In the genomic region with DNA sequence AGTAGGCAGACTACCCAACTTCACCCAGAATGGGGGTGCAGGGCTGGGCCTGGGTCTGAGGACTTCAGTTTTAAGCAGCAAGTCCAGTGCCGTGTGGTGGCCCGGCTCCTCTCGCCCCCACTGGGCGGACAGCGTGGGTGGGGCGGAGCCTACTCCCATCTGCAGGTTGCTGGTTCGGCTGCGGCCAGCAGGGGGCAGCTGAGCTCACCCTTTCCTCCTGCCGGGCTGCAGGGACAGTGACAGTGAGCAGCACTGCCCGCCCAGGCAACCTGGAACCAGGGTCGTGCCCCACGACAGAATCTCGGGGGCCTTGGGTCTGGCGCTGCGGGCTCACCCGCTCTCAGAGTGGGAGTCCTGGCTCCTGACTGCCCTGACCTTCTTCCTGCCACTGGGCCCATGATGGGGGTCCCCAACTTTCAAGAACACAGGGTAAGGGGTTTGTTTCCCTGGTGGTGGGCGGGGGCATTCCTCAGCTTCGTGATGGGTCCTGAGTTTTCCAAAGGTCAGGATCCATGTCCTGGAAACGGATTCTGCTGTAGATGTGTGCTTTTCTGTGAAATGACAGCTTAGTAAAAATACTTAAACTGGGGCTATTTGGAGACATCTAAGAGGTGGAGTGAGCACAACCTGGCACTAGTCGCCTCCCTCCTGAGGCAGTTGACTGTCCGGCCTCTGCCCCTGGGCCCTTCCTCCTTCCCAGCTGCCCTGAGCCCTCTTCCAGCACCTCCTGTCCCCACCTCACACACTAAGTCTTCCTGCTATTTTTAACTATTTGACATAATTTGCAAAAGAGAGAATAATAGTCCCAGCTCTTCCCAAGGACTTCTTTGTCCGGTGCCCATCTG, we compare ENCODE assay signal across 8 cellular contexts. TPM values are rescaled to one million over a fixed set of nuclear protein-coding genes. Genes with fewer than 3 reads are reported as not detected.
DNase-seq lines count a peak whose midpoint lies in the region; ATAC-seq and TF ChIP-seq lines count a peak whose summit lies in the region.

No MANE protein-coding gene starts in this region.

- peaks cover 0 to 2% (median 0%) of the 10 kb centered on the region in 11 donors for H3K9me3 Mint-ChIP-seq in naive thymus-derived CD4-positive, alpha-beta T cell
- no peaks in the 10 kb centered on the region for H3K9me3 Mint-ChIP-seq in stimulated activated memory B cell treated with anti-CD40 and anti-IgM and Interleukin-4, amounts not matched to agents 10 μg/mL and 1 μg/mL and 100 μg/mL, for 72 hours

- H2AFZ ChIP-seq in OCI-LY7 (ENCODE audit: low read length) = peak overlapping the region; percentile 18; the same call in 1 of the 2 replicates

- peaks cover 70% of the 10 kb centered on the region for H3K4me1 ChIP-seq in OCI-LY7 (ENCODE audit: insufficient read depth, low read length, poor library complexity, severe bottlenecking)
- peaks cover 36 to 46% of the 10 kb centered on the region in 2 donors for H3K4me1 ChIP-seq in naive thymus-derived CD4-positive, alpha-beta T cell (ENCODE audit: control insufficient read depth in 2 of 2, insufficient read depth in 2 of 2, low read length in 2 of 2)

- peak overlapping the region; percentile 92 to 100 (median 97) for H3K4me3 Mint-ChIP-seq in naive thymus-derived CD4-positive, alpha-beta T cell
- H3K4me3 Mint-ChIP-seq in stimulated activated memory B cell treated with anti-CD40 and anti-IgM and Interleukin-4, amounts not matched to agents 10 μg/mL and 1 μg/mL and 100 μg/mL, for 72 hours = peak overlapping the region; percentile 73

- H3K27ac ChIP-seq in OCI-LY7 (ENCODE audit: low read depth, low read length, poor library complexity, severe bottlenecking) = peak overlapping the region; percentile 97
- H3K27ac ChIP-seq in naive thymus-derived CD4-positive, alpha-beta T cell (ENCODE audit: low read depth, low read length) = peak overlapping the region; percentile 98

- no peaks in the 10 kb centered on the region for H3K27me3 Mint-ChIP-seq in naive thymus-derived CD4-positive, alpha-beta T cell
- H3K27me3 Mint-ChIP-seq in stimulated activated memory B cell treated with anti-CD40 and anti-IgM and Interleukin-4, amounts not matched to agents 10 μg/mL and 1 μg/mL and 100 μg/mL, for 72 hours = no peaks in the 10 kb centered on the region

- H3K79me2 ChIP-seq in OCI-LY7 (ENCODE audit: insufficient read depth, low read depth, low read length) = peaks cover 32% of the 10 kb centered on the region

- no TSS peak for BruUV-seq in OCI-LY7 (replicated peaks; lab: Mats Ljungman, UMichigan)

- CTCF ChIA-PET in OCI-LY7 (lab: Charles Lee; ENCODE audit: unreplicated experiment) = interaction anchor here (0.7 to 1.3 kb wide), 9 partner anchors 10 to 223 kb away, joined by 3 to 6 read pairs (median 3); no protein-coding TSS in a partner anchor
- CTCF ChIA-PET in naive thymus-derived CD4-positive, alpha-beta T cell (lab: Charles Lee) = interaction anchor here (0.5 to 7.7 kb wide), 29 partner anchors 8 to 465 kb away, joined by 3 to 90 read pairs (median 5); partner anchors contain the start of genes FRMD8, MALAT1 and SLC25A45

- peak overlapping the region; percentile 98 to 100 (median 99) for H3K27ac Mint-ChIP-seq in naive thymus-derived CD4-positive, alpha-beta T cell
- peak overlapping the region; percentile 96 for H3K27ac Mint-ChIP-seq in stimulated activated memory B cell treated with anti-CD40 and anti-IgM and Interleukin-4, amounts not matched to agents 10 μg/mL and 1 μg/mL and 100 μg/mL, for 72 hours

- POLR2A ChIA-PET in OCI-LY7 (lab: Charles Lee) = interaction anchor here (0.6 to 11.5 kb wide), 9 partner anchors 8 to 97 kb away, joined by 3 to 237 read pairs (median 4); partner anchors contain the start of gene MALAT1
- POLR2A ChIA-PET in naive thymus-derived CD4-positive, alpha-beta T cell (lab: Charles Lee) = interaction anchor here (0.6 to 21.7 kb wide), 24 partner anchors 8 to 198 kb away, joined by 3 to 2591 read pairs (median 3); partner anchors contain the start of genes FRMD8, MALAT1, SCYL1 and SLC25A45

- H3K36me3 Mint-ChIP-seq in naive thymus-derived CD4-positive, alpha-beta T cell = peaks cover 0 to 8% (median 0%) of the 10 kb centered on the region in 5 donors
- H3K36me3 Mint-ChIP-seq in stimulated activated memory B cell treated with anti-CD40 and anti-IgM and Interleukin-4, amounts not matched to agents 10 μg/mL and 1 μg/mL and 100 μg/mL, for 72 hours = peaks cover 11% of the 10 kb centered on the region

- H3K9me2 ChIP-seq in OCI-LY7 (ENCODE audit: insufficient read depth, low read length) = no peaks in the 10 kb centered on the region

- TF ChIP-seq CTCF in OCI-LY7 (conservative IDR thresholded peaks at IDR 0.05; ENCODE audit: low read length) = peak; percentile 97

- H3K4me2 ChIP-seq in OCI-LY7 (ENCODE audit: low read length) = peak overlapping the region; percentile 91

- H3K9me3 ChIP-seq in OCI-LY7 (ENCODE audit: low read length) = no peaks in the 10 kb centered on the region
- no peaks in the 10 kb centered on the region for H3K9me3 ChIP-seq in naive thymus-derived CD4-positive, alpha-beta T cell (ENCODE audit: control insufficient read depth in 2 of 3, low read length in 3 of 3)

- ATAC-seq in esophagus mucosa = peak; percentile 48
- ATAC-seq in naive thymus-derived CD4-positive, alpha-beta T cell = peak; percentile 72
- ATAC-seq in stimulated activated memory B cell treated with anti-CD40 and anti-IgM and Interleukin-4, amounts not matched to agents 10 μg/mL and 1 μg/mL and 100 μg/mL, for 72 hours = peak; percentile 63

- no peaks in the 10 kb centered on the region for H3K27me3 ChIP-seq in naive thymus-derived CD4-positive, alpha-beta T cell (ENCODE audit: control insufficient read depth in 2 of 2, insufficient read depth in 2 of 2, low read length in 2 of 2)

- H3K4me3 ChIP-seq in OCI-LY7 (ENCODE audit: low read depth, low read length, poor library complexity, severe bottlenecking) = peak overlapping the region; percentile 73
- peak overlapping the region; percentile 82 for H3K4me3 ChIP-seq in naive thymus-derived CD4-positive, alpha-beta T cell (ENCODE audit: low read length)

- H3K36me3 ChIP-seq in OCI-LY7 (ENCODE audit: insufficient read depth, low read length) = peaks cover 18% of the 10 kb centered on the region; the same call in 1 of the 2 replicates
- H3K36me3 ChIP-seq in naive thymus-derived CD4-positive, alpha-beta T cell (ENCODE audit: control insufficient read depth in 2 of 3, insufficient read depth in 3 of 3, low read length in 3 of 3) = peaks cover 0 to 20% (median 0%) of the 10 kb centered on the region in 3 experiments

- DNase-seq in SIG-M5 treated with dmso at 0.1 percent for 504 hours (lab: John Stamatoyannopoulos, UW; ENCODE audit: unreplicated experiment) = peak; percentile 75
- DNase-seq in SIG-M5 (lab: John Stamatoyannopoulos, UW) = no peak
- peak; percentile 35 for DNase-seq in HS-5 (ENCODE audit: low read depth)
- DNase-seq in OCI-LY7 (ENCODE audit: low spot score) = peak; percentile 88
- peak; percentile 97 for DNase-seq in activated T-cell treated with anti-CD3 and anti-CD28 coated beads, Interleukin-2, amount 50 U/mL, for 48 hours
- peak; percentile 82 to 94 (median 88) for DNase-seq in naive thymus-derived CD4-positive, alpha-beta T cell

- H3K4me1 Mint-ChIP-seq in naive thymus-derived CD4-positive, alpha-beta T cell = peaks cover 36 to 50% (median 45%) of the 10 kb centered on the region in 7 donors
- peaks cover 70% of the 10 kb centered on the region for H3K4me1 Mint-ChIP-seq in stimulated activated memory B cell treated with anti-CD40 and anti-IgM and Interleukin-4, amounts not matched to agents 10 μg/mL and 1 μg/mL and 100 μg/mL, for 72 hours

- H4K20me1 ChIP-seq in OCI-LY7 (ENCODE audit: insufficient read depth, low read length) = no peaks in the 10 kb centered on the region

- intact Hi-C loops in OCI-LY7 (cut with micrococcal nuclease; ENCODE audit: unreplicated experiment) = loop anchor here (1.0 to 5.0 kb wide), 6 partner anchors 17 to 94 kb away; partner anchors contain the start of gene SLC25A45
- intact Hi-C loops in naive thymus-derived CD4-positive, alpha-beta T cell (cut with micrococcal nuclease) = loop anchor here (1.0 to 5.0 kb wide), 9 partner anchors 9 to 158 kb away; partner anchors contain the start of gene SLC25A45 (in 2 of the 2)

RNA-seq across cellular contexts. Expression of gene NEAT1, which starts 6.0 kb away (rescaled TPM):
- total RNA-seq in OCI-LY7 (2014; rRNA removed; shearing (Covaris generic)) = 30.1 and 52.2 TPM in 2 replicates
- total RNA-seq in OCI-LY7 (2022) (390 and 440 TPM in 2 replicates), esophagus mucosa (389 TPM)
- 1,000 to 10,000 TPM in 1 of 5 experiments, 100 to 1,000 TPM in 4; 358 to 1,454 (median 414) TPM for total RNA-seq in naive thymus-derived CD4-positive, alpha-beta T cell
- 1 to 10 TPM; 2.5 to 2.6 TPM for polyA plus RNA-seq in naive thymus-derived CD4-positive, alpha-beta T cell

RNA-seq across cellular contexts. Expression of gene FRMD8, which starts 30.1 kb away (rescaled TPM):
- 36.7 and 55.8 TPM in 2 replicates for total RNA-seq in OCI-LY7 (2014; rRNA removed; shearing (Covaris generic))
- total RNA-seq in OCI-LY7 (2022) (31.5 and 37.6 TPM in 2 replicates), esophagus mucosa (37.1 TPM)
- 10 to 100 TPM; 28.9 to 66.8 (median 44.7) TPM for total RNA-seq in naive thymus-derived CD4-positive, alpha-beta T cell
- 10 to 100 TPM; 39.3 to 55.8 TPM for polyA plus RNA-seq in naive thymus-derived CD4-positive, alpha-beta T cell

RNA-seq across cellular contexts. Expression of gene SLC25A45, which starts 34.1 kb away (rescaled TPM):
- total RNA-seq in OCI-LY7 (2014; rRNA removed; shearing (Covaris generic)) = 5.9 and 7.0 TPM in 2 replicates
- 20.7 and 24.0 TPM in 2 replicates for total RNA-seq in OCI-LY7 (2022)
- total RNA-seq in esophagus mucosa = 3.4 TPM
- 10 to 100 TPM; 20.2 to 90.6 (median 34.1) TPM for total RNA-seq in naive thymus-derived CD4-positive, alpha-beta T cell
- polyA plus RNA-seq in naive thymus-derived CD4-positive, alpha-beta T cell = 10 to 100 TPM; 12.3 to 21.3 TPM
